In the genomic region with DNA sequence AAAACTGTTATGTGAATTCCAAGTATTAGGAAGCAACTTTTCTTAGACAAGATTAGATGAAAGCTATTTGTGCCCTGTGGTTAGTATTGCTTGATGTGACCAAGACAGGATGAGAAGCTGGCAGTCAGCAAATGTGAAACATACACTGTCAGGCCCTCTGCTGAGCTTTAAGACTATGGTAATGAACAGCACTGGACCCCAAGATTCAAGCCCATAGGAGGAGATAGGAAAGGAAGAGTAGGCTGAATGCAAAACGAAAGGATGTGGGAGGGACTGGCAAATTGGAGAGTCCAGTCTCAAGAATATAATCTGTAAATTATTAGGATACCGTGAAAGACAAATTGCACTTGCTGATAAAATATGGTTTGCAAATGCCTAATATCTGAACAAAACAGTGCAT, we compare ENCODE assay signal across 18 cellular contexts. TPM values are rescaled to one million over a fixed set of nuclear protein-coding genes. Genes with fewer than 3 reads are reported as not detected.
A peak's percentile ranks its signal among the peaks of the same experiment; 100 is the strongest.
DNase-seq lines count a peak whose midpoint lies in the region; ATAC-seq and TF ChIP-seq lines count a peak whose summit lies in the region.
"Had no signal": no experiment of that assay in that cellular context is flagged by ENCODE, and none has a peak within 500 bp of the region (broad histone marks: within the 10 kb centered on the region; RNA-seq: fewer than 3 reads in every experiment).

No MANE protein-coding gene starts in this region.

- peak overlapping the region; percentile 25 for H3K27ac Mint-ChIP-seq in Calu3 (ENCODE audit: unreplicated experiment)
- H3K27ac Mint-ChIP-seq in T-helper 17 cell, result peak overlapping the region; percentile 56
- H3K27ac Mint-ChIP-seq: CD8-positive, alpha-beta T cell had no signal

- H3K36me3 Mint-ChIP-seq in Calu3 (ENCODE audit: insufficient read depth, unreplicated experiment) (peaks cover 41% of the 10 kb centered on the region), T-helper 17 cell (ENCODE audit: low read depth) (no peaks in the 10 kb centered on the region)

- TF ChIP-seq POLR2A in GM19193 (IDR thresholded peaks at IDR 0.05; ENCODE audit: extremely low read depth, insufficient read depth, insufficient read length), result peak; percentile 1

- no peaks in the 10 kb centered on the region for H3K9me3 Mint-ChIP-seq in Calu3 (ENCODE audit: low read depth, unreplicated experiment)
- H3K9me3 Mint-ChIP-seq: CD8-positive, alpha-beta T cell had no signal

- ATAC-seq in T-helper 17 cell, result peak; percentile 16
- peak; percentile 27 for ATAC-seq in esophagus mucosa
- ATAC-seq: CD8-positive, alpha-beta T cell had no signal

- no peak for TF ChIP-seq CTCF in Calu3 (IDR thresholded peaks at IDR 0.05; ENCODE audit: unreplicated experiment)

- DNase-seq in Calu3 (no peak), T-helper 17 cell (no peak), occipital lobe (lab: John Stamatoyannopoulos, UW) (no peak), NCI-H2081 (lab: John Stamatoyannopoulos, UW) (no peak), iPS-NIHi11 (ENCODE audit: low spot score) (no peak)
- no peak for DNase-seq in central memory CD4-positive, alpha-beta T cell
- DNase-seq: BE2C; CD8-positive, alpha-beta T cell; GDM1; GOT3; KG1; NCI-H1092; NCI-H146; NCI-H2081 treated with DMSO at 0.1 percent for 48 hours; NCI-H510A treated with DMSO at 0.1 percent for 48 hours; Right ventricle myocardium superior had no signal

- H3K4me1 Mint-ChIP-seq in Calu3 (ENCODE audit: low read depth, unreplicated experiment) (no peaks in the 10 kb centered on the region), T-helper 17 cell (peaks cover 4% of the 10 kb centered on the region)

- no peaks in the 10 kb centered on the region for H3K9me3 ChIP-seq in T-helper 17 cell (ENCODE audit: control insufficient read depth, low read length, poor library complexity, severe bottlenecking)
- H3K9me3 ChIP-seq: BE2C had no signal

- H3K27me3 Mint-ChIP-seq in Calu3 (ENCODE audit: unreplicated experiment), result no peaks in the 10 kb centered on the region
- H3K27me3 Mint-ChIP-seq in T-helper 17 cell, result no peaks in the 10 kb centered on the region

- CTCF ChIA-PET in Calu3 (lab: Charles Lee), result interaction anchor here (0.6 to 0.8 kb wide), 2 partner anchors 12 to 119 kb away, joined by 3 to 8 read pairs; no protein-coding TSS in a partner anchor

- BruUV-seq in Calu3 (replicated peaks; lab: Mats Ljungman, UMichigan), result no TSS peak

- H3K4me3 Mint-ChIP-seq in Calu3 (ENCODE audit: low read depth, unreplicated experiment), result no peak overlapping the region
- no peak overlapping the region for H3K4me3 Mint-ChIP-seq in T-helper 17 cell
- H3K4me3 Mint-ChIP-seq: CD8-positive, alpha-beta T cell had no signal

- intact Hi-C loops in Calu3 (cut with micrococcal nuclease; ENCODE audit: unreplicated experiment), result no loop called here

RNA-seq across cellular contexts. Expression of gene BZW1, which starts 16.4 kb away (rescaled TPM):
- total RNA-seq in Calu3 (2022), result 240 and 254 TPM in 2 replicates
- 100 to 1,000 TPM; 226 to 235 TPM for total RNA-seq in T-helper 17 cell
- total RNA-seq in esophagus mucosa, result 268 TPM
- 444 TPM for total RNA-seq in occipital lobe

RNA-seq across cellular contexts. Expression of gene CLK1, which starts 36.4 kb away (rescaled TPM):
- total RNA-seq in Calu3 (2022), result 73.1 and 83.5 TPM in 2 replicates
- total RNA-seq in T-helper 17 cell, result 1,000 to 10,000 TPM in 1 of 2 donors, 100 to 1,000 TPM in 1; 907 to 1,052 TPM
- 51.1 TPM for total RNA-seq in esophagus mucosa
- total RNA-seq in occipital lobe, result 244 TPM
